Comparison of ENCODE assay signal across 13 cellular contexts in genomic region chr17:55161935-55162555, GRCh38.
DNase-seq lines count a peak whose midpoint lies in the region; ATAC-seq, FAIRE-seq and TF ChIP-seq lines count a peak whose summit lies in the region.
"Had no signal": no experiment of that assay in that cellular context is flagged by ENCODE, and none has a peak within 500 bp of the region (broad histone marks: within the 10 kb centered on the region; RNA-seq: fewer than 3 reads in every experiment).

No MANE protein-coding gene starts in this region.

- H3K36me3 ChIP-seq in mucosa of descending colon (ENCODE audit: low read depth) (no peaks in the 10 kb centered on the region), colonic mucosa (no peaks in the 10 kb centered on the region)

- TF ChIP-seq POLR2A in A549 (IDR thresholded peaks at IDR 0.05; ENCODE audit: low read length): no peak

- intact Hi-C loops in mucosa of descending colon (cut with DNase I, micrococcal nuclease): no loop called here
- intact Hi-C loops in colonic mucosa (cut with DNase I): no loop called here

- DNase-seq in A549 (ENCODE audit: low read depth in 1 of 2, low spot score in 1 of 2) (peak; percentile 13 to 56), SW480 (ENCODE audit: low spot score) (peak; percentile 10), fibroblast of the conjunctiva (ENCODE audit: low read depth) (peak; percentile 52), NCI-H510A treated with DMSO at 0.1 percent for 48 hours (lab: John Stamatoyannopoulos, UW) (no peak), mucosa of descending colon (no peak), colonic mucosa (no peak), cerebellar cortex (ENCODE audit: low spot score) (no peak)
- DNase-seq: hypothalamus; MM.1S; NCI-H774; stimulated activated naive CD8-positive, alpha-beta T cell treated with anti-CD3 and anti-CD28 coated beads, Interleukin-15, amount 100 ng/mL, for 72 hours had no signal

- peak overlapping the region; percentile 17; the same call in 2 of the 3 replicates for H3K4me2 ChIP-seq in A549

- no peaks in the 10 kb centered on the region for H3K9me3 ChIP-seq in A549
- no peaks in the 10 kb centered on the region for H3K9me3 ChIP-seq in mucosa of descending colon
- H3K9me3 ChIP-seq in colonic mucosa: no peaks in the 10 kb centered on the region

- no peak overlapping the region for H3K9ac ChIP-seq in colonic mucosa (ENCODE audit: low read depth in 2 of 2, low read length in 2 of 2)

- POLR2A ChIA-PET in A549 (lab: Yijun Ruan, JAX): no interaction called here

- peak; percentile 52 to 81; a peak in 4 of 6 replicates for ATAC-seq in A549
- peak; percentile 60 for ATAC-seq in GM19351 (IDR thresholded peaks at IDR 0.05; ENCODE audit: unreplicated experiment)
- ATAC-seq in mucosa of descending colon: no peak
- ATAC-seq: stimulated activated naive CD8-positive, alpha-beta T cell treated with anti-CD3 and anti-CD28 coated beads, Interleukin-15, amount 100 ng/mL, for 72 hours had no signal

- CTCF ChIA-PET in A549 (lab: Yijun Ruan, JAX): no interaction called here

- H3K4me3 ChIP-seq in A549 (no peak overlapping the region), mucosa of descending colon (no peak overlapping the region), colonic mucosa (no peak overlapping the region)

- H3K4me1 ChIP-seq in A549 (peaks cover 13% of the 10 kb centered on the region), mucosa of descending colon (ENCODE audit: low read depth) (peaks cover 2% of the 10 kb centered on the region), colonic mucosa (no peaks in the 10 kb centered on the region)

- TF ChIP-seq CTCF in A549 (IDR thresholded peaks at IDR 0.05) (no peak), mucosa of descending colon (IDR thresholded peaks at IDR 0.05) (no peak), colonic mucosa (IDR thresholded peaks at IDR 0.05) (no peak)

- no peak for TF ChIP-seq EP300 in A549 (IDR thresholded peaks at IDR 0.05)

- H3K27me3 ChIP-seq in colonic mucosa: no peaks in the 10 kb centered on the region

- H3K27ac ChIP-seq in A549 (no peak overlapping the region), colonic mucosa (no peak overlapping the region)
- H3K27ac ChIP-seq: C4-2B had no signal

- no peak for TF ChIP-seq RAD21 in A549 (conservative IDR thresholded peaks at IDR 0.05 in 1 of 2, IDR thresholded peaks at IDR 0.05 in 1 of 2)

- FAIRE-seq in A549 (lab: Jason Lieb, UNC): peak; percentile 59

- 30% methylated on average over 7 of the region's 7 CpGs for WGBS in A549 (ENCODE audit: missing lambda C conversion rate)

TF ChIP-seq in A549, 52 proteins besides CTCF, POLR2A, EP300 and RAD21:
- TF ChIP-seq CEBPB (IDR thresholded peaks at IDR 0.05) (peak in 1 of 2 experiments; percentile 14; a peak in 1 of 4 replicates), HDAC2 (IDR thresholded peaks at IDR 0.05) (no peak), FOSL2 (IDR thresholded peaks at IDR 0.05) (peak; percentile 51; the same call in 1 of the 2 replicates), FOSL2 (CRISPR knock-in tag; IDR thresholded peaks at IDR 0.05) (peak; percentile 60), CHD4 (IDR thresholded peaks at IDR 0.05; ENCODE audit: borderline replicate concordance) (no peak), GATA3 (IDR thresholded peaks at IDR 0.05; ENCODE audit: borderline replicate concordance) (peak; percentile 13; the same call in 1 of the 2 replicates), JUNB (IDR thresholded peaks at IDR 0.05) (peak; percentile 76)

Comparison
In these comparisons a context has a peak if more than half of its experiments do, and no peak if none do; other contexts are left out.
1. DNase-seq: peak in A549 (2 of 2), SW480 (single experiment) and fibroblast of the conjunctiva (single experiment); none in NCI-H510A treated with DMSO at 0.1 percent for 48 hours (single experiment), mucosa of descending colon (0 of 3), colonic mucosa (single experiment) and cerebellar cortex (single experiment).